In genomic region chr7:520503-521161, GRCh38 we compare ENCODE assay signal across 1 cellular context.
TF ChIP-seq lines count a peak whose summit lies in the region.

No MANE protein-coding gene starts in this region.

TF ChIP-seq in A549, 52 proteins besides CTCF, POLR2A, EP300 and RAD21 (continued from another document):
- TF ChIP-seq GATA3 (IDR thresholded peaks at IDR 0.05; ENCODE audit: borderline replicate concordance) (no peak), ATOH8 (CRISPR knock-in tag; IDR thresholded peaks at IDR 0.05; ENCODE audit: low read depth) (no peak), JUN (IDR thresholded peaks at IDR 0.05) (no peak), RCOR1 (IDR thresholded peaks at IDR 0.05; ENCODE audit: low read depth, low read length) (no peak), BHLHE40 (IDR thresholded peaks at IDR 0.05; ENCODE audit: low read depth, low read length) (no peak), CBX8 (IDR thresholded peaks at IDR 0.05) (no peak), BCL3 (IDR thresholded peaks at IDR 0.05) (no peak), ZNF302 (CRISPR knock-in tag; IDR thresholded peaks at IDR 0.05) (no peak), RARB (CRISPR knock-in tag; IDR thresholded peaks at IDR 0.05) (no peak), E2F6 (IDR thresholded peaks at IDR 0.05; ENCODE audit: borderline replicate concordance, low read depth) (no peak), JUNB (IDR thresholded peaks at IDR 0.05) (no peak), ZFP36 (IDR thresholded peaks at IDR 0.05; ENCODE audit: borderline replicate concordance, partially characterized antibody) (no peak)
